8 cellular contexts compared by ENCODE assay signal in the genomic region with DNA sequence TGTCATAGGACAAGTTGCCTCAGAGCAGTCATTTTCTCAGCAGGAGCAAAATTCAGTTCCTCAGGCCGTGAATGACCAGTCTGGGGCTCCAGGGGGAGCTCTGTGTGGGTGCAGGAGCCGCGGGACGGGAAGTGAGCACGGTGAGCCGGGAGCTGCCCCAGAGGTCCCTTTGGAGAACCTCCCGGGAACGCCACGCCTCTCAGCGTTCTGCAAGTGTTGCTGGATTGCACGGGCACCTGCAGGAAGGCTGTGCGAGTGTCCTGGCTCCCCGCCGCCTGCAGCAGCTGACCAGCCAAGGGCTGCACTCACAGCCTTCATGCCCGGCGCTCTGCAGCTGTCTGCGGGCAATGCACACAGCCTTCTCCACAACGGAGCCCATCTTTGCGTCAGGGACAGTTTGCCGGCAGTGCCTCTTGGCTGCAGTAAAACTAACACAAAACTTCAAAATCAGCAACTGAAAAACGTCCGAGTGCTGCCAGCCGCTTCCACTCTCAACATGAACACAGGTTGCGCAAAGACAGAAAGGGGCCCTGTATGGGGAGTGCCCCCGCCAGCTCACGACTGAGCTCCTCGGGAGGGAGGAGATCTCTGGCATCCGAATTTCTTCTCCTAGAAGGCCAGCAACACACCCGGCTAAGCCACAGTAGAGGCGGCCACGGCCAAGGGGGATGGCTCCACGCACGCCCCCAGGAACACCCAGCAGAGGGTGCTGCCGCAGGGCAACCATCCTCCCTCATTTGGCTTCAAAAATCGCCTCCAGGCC. TPM values are rescaled to one million over a fixed set of nuclear protein-coding genes. Genes with fewer than 3 reads are reported as not detected.
DNase-seq lines count a peak whose midpoint lies in the region; ATAC-seq and TF ChIP-seq lines count a peak whose summit lies in the region.

No MANE protein-coding gene starts in this region.

- H3K36me3 ChIP-seq in WERI-Rb-1 (peaks cover 17% of the 10 kb centered on the region), prostate gland (peaks cover 0 to 21% of the 10 kb centered on the region in 2 donors)

- H3K27ac ChIP-seq in WERI-Rb-1, result peak overlapping the region; percentile 13
- peak overlapping the region; percentile 38 to 60 for H3K27ac ChIP-seq in prostate gland

- DNase-seq in COLO668 (lab: John Stamatoyannopoulos, UW; ENCODE audit: unreplicated experiment), result peak; percentile 75
- DNase-seq in NCI-H187 (lab: John Stamatoyannopoulos, UW), result peak; percentile 32 to 56
- peak; percentile 91 for DNase-seq in WERI-Rb-1
- peak; percentile 92 for DNase-seq in Right ventricle myocardium inferior (ENCODE audit: missing footprints)
- peak; percentile 95 for DNase-seq in prostate gland (ENCODE audit: low spot score)
- DNase-seq in T-helper 2 cell, result no peak

- H3K27me3 ChIP-seq in WERI-Rb-1 (ENCODE audit: insufficient read depth, low read depth, severe bottlenecking) (no peaks in the 10 kb centered on the region), prostate gland (replicated peaks; ENCODE audit: insufficient read depth) (no peaks in the 10 kb centered on the region)

- no peak overlapping the region; the same call in 1 of the 2 replicates for H3K4me3 ChIP-seq in WERI-Rb-1 (ENCODE audit: low read depth, low read length)
- no peak overlapping the region for H3K4me3 ChIP-seq in prostate gland

- no peak for TF ChIP-seq POLR2A in prostate gland (IDR thresholded peaks at IDR 0.05)

- peaks cover 7% of the 10 kb centered on the region for H3K4me1 ChIP-seq in prostate gland (replicated peaks)

- H3K9me3 ChIP-seq in WERI-Rb-1 (ENCODE audit: severe bottlenecking) (no peaks in the 10 kb centered on the region), prostate gland (no peaks in the 10 kb centered on the region)

- intact Hi-C loops in Right ventricle myocardium inferior (cut with DNase I), result loop anchor here (1.0 to 5.0 kb wide), 5 partner anchors 37 to 346 kb away; no protein-coding TSS in a partner anchor
- intact Hi-C loops in prostate gland (cut with DNase I), result loop anchor here (1.0 to 5.0 kb wide), 4 partner anchors 37 to 347 kb away; no protein-coding TSS in a partner anchor

- peak; percentile 86 for ATAC-seq in Right ventricle myocardium inferior
- ATAC-seq in HG02870 (IDR thresholded peaks at IDR 0.05; ENCODE audit: unreplicated experiment), result no peak
- no peak for ATAC-seq in HG03432 (IDR thresholded peaks at IDR 0.05; ENCODE audit: unreplicated experiment)

- 11% methylated on average over 34 of the region's 35 CpGs for WGBS in prostate gland

- peak; percentile 85 for TF ChIP-seq CTCF in WERI-Rb-1 (IDR thresholded peaks at IDR 0.05; ENCODE audit: low read depth, low read length)
- TF ChIP-seq CTCF in prostate gland (IDR thresholded peaks at IDR 0.05), result peak in 3 of 4 experiments; percentile 59 to 87 (median 85)

RNA-seq across cellular contexts. Expression of gene NDUFAF8, which starts 16.0 kb away (rescaled TPM):
- total RNA-seq in Right ventricle myocardium inferior (58.0 TPM), prostate gland (10 to 100 TPM; 27.4 to 43.1 TPM)

RNA-seq across cellular contexts. Expression of gene TEPSIN, which starts 16.3 kb away (rescaled TPM):
- total RNA-seq in Right ventricle myocardium inferior (11.1 TPM), prostate gland (10 to 100 TPM; 35.6 to 81.5 TPM)

RNA-seq across cellular contexts. Expression of gene CEP131, which starts 32.4 kb away (rescaled TPM):
- 8.9 TPM for total RNA-seq in Right ventricle myocardium inferior
- total RNA-seq in prostate gland, result 10 to 100 TPM in 1 of 2 donors, 1 to 10 TPM in 1; 7.1 to 24.0 TPM

RNA-seq across cellular contexts. Expression of gene SLC38A10, which starts 40.0 kb away (rescaled TPM):
- total RNA-seq in Right ventricle myocardium inferior (44.6 TPM), prostate gland (100 to 1,000 TPM; 104 to 167 TPM)

Comparison
In these comparisons a context has a peak if more than half of its experiments do, and no peak if none do; other contexts are left out.
1. DNase-seq: peak in COLO668 (single experiment), NCI-H187 (2 of 2), WERI-Rb-1 (single experiment), Right ventricle myocardium inferior (single experiment) and prostate gland (single experiment); none in T-helper 2 cell (0 of 5).